ENCODE assay signal across 10 cellular contexts in the genomic region with DNA sequence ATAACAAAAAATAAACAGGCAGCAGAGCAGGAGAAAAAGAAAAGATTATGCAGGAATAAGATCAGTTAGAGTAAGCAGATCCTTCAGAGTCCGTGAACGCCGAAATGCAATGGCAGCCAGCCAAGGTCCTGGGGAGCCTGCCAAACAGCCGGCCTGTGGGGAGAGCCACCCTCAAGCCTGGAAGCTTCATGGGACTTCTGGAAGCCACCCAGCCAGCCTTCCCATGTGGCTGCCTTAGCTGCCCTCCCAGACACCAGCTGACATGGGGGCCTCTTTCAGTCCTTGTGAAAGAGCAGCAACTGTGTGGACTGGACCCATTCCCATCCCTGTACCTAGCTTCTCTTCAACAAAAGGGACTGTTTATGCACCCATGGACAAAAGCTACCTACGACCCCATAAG.
DNase-seq lines count a peak whose midpoint lies in the region; ATAC-seq and TF ChIP-seq lines count a peak whose summit lies in the region.
"Had no signal": no experiment of that assay in that cellular context is flagged by ENCODE, and none has a peak within 500 bp of the region (broad histone marks: within the 10 kb centered on the region; RNA-seq: fewer than 3 reads in every experiment).

No MANE protein-coding gene starts in this region.

- CTCF ChIA-PET in OCI-LY7 (lab: Charles Lee; ENCODE audit: unreplicated experiment): no interaction called here

- no peaks in the 10 kb centered on the region for H3K36me3 ChIP-seq in osteoblast (ENCODE audit: insufficient read depth, low read length)
- no peaks in the 10 kb centered on the region for H3K36me3 ChIP-seq in OCI-LY7 (ENCODE audit: insufficient read depth, low read length)

- POLR2A ChIA-PET in OCI-LY7 (lab: Charles Lee): interaction anchor here (0.6 to 0.7 kb wide), 2 partner anchors 26 to 234 kb away, joined by 3 to 6 read pairs; no protein-coding TSS in a partner anchor

- H3K4me1 ChIP-seq in osteoblast (ENCODE audit: insufficient read depth, low read length) (peaks cover 2% of the 10 kb centered on the region), OCI-LY7 (ENCODE audit: insufficient read depth, low read length, poor library complexity, severe bottlenecking) (no peaks in the 10 kb centered on the region)

- H3K4me2 ChIP-seq in osteoblast (ENCODE audit: insufficient read depth, low read length): no peak overlapping the region
- no peak overlapping the region for H3K4me2 ChIP-seq in OCI-LY7 (ENCODE audit: low read length)

- intact Hi-C loops in OCI-LY7 (cut with micrococcal nuclease; ENCODE audit: unreplicated experiment): no loop called here

- H3K4me3 ChIP-seq in osteoblast (ENCODE audit: insufficient read depth, low read length) (no peak overlapping the region), OCI-LY7 (ENCODE audit: low read depth, low read length, poor library complexity, severe bottlenecking) (no peak overlapping the region)

- no TSS peak for BruUV-seq in OCI-LY7 (replicated peaks; lab: Mats Ljungman, UMichigan)

- TF ChIP-seq CTCF in osteoblast (IDR thresholded peaks at IDR 0.05; ENCODE audit: extremely low read depth, low read depth, low read length): no peak
- TF ChIP-seq CTCF in OCI-LY7 (conservative IDR thresholded peaks at IDR 0.05; ENCODE audit: low read length): no peak

- no peak overlapping the region for H3K27ac ChIP-seq in osteoblast (ENCODE audit: low read depth, low read length)
- H3K27ac ChIP-seq in OCI-LY7 (ENCODE audit: low read depth, low read length, poor library complexity, severe bottlenecking): no peak overlapping the region
- H3K27ac ChIP-seq: C4-2B had no signal

- no peaks in the 10 kb centered on the region for H3K9me3 ChIP-seq in osteoblast (ENCODE audit: low read depth, low read length)
- no peaks in the 10 kb centered on the region for H3K9me3 ChIP-seq in OCI-LY7 (ENCODE audit: low read length)

- H3K79me2 ChIP-seq in osteoblast (ENCODE audit: insufficient read depth, low read length) (no peaks in the 10 kb centered on the region), OCI-LY7 (ENCODE audit: insufficient read depth, low read depth, low read length) (no peaks in the 10 kb centered on the region)

- no peaks in the 10 kb centered on the region for H3K9me2 ChIP-seq in OCI-LY7 (ENCODE audit: insufficient read depth, low read length)

- no peak overlapping the region for H2AFZ ChIP-seq in osteoblast (ENCODE audit: low read length)
- H2AFZ ChIP-seq in OCI-LY7 (ENCODE audit: low read length): no peak overlapping the region

- DNase-seq in AG20443 (ENCODE audit: low spot score): peak; percentile 41
- DNase-seq in NCI-H345 treated with DMSO at 0.1 percent for 48 hours (lab: John Stamatoyannopoulos, UW; ENCODE audit: unreplicated experiment): peak; percentile 30
- DNase-seq in fibroblast of the conjunctiva (ENCODE audit: low read depth): peak; percentile 61
- peak; percentile 81 for DNase-seq in osteoblast (ENCODE audit: insufficient read length, low spot score, missing footprints)
- DNase-seq in effector CD8-positive, alpha-beta T cell (lab: John Stamatoyannopoulos, UW): no peak
- no peak for DNase-seq in OCI-LY7 (ENCODE audit: low spot score)
- no peak for DNase-seq in GM19238 (ENCODE audit: insufficient read length, low spot score)
- DNase-seq: PC-3 had no signal

- no peak for ATAC-seq in GM18519 (IDR thresholded peaks at IDR 0.05; ENCODE audit: low FRiP score, unreplicated experiment)
- ATAC-seq: PC-3 had no signal

- no peaks in the 10 kb centered on the region for H3K27me3 ChIP-seq in osteoblast (ENCODE audit: insufficient read depth, low read length)

- H4K20me1 ChIP-seq in osteoblast (ENCODE audit: insufficient read depth, low read length) (no peaks in the 10 kb centered on the region), OCI-LY7 (ENCODE audit: insufficient read depth, low read length) (no peaks in the 10 kb centered on the region)

Comparison
In these comparisons a context has a peak if more than half of its experiments do, and no peak if none do; other contexts are left out.
1. DNase-seq: peak in AG20443 (single experiment), NCI-H345 treated with DMSO at 0.1 percent for 48 hours (single experiment), fibroblast of the conjunctiva (single experiment) and osteoblast (single experiment); none in effector CD8-positive, alpha-beta T cell (single experiment), OCI-LY7 (single experiment) and GM19238 (single experiment).